8 cellular contexts compared by ENCODE assay signal in the genomic region with DNA sequence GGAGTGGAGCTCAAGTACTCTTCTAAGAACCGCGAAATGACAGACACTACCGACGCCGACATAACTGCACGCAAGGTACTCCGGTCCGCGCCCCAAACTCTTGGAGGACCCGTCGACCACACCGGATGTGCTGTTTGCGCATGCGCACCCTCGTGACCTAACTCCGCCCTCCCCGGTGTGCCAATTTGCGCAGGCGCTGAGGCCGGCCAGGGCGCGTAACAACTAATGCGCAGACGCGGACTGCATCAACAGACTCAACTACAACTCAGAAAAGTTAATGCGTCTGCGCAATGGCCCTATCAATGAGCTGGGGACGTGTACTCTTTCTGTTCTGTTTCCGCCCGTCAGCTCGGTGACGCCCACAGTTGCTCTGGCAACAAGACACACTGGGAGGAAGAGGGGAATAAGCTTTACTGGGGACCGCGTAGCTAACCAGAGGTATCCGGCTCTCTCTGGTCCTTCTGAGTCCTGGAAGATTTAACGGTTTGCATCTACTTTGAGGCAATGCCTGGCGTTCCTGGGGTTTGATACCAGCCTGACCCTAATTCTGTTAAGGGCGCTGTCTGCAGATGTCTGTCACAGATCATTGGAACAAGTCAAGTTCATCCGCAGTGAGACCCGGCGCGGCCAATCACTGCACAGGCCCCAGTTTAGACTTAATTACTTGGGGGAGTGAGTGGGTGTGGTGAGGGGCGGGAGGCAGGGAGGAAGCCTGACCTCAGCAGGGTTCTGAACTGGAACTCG.
DNase-seq lines count a peak whose midpoint lies in the region; ATAC-seq and FAIRE-seq lines count a peak whose summit lies in the region.

Gene DAD1 (minus strand): TSS at position 129 of the 744 bp plus-strand sequence. CDS start 67 bp downstream, at position 62.

- peak; percentile 83 for ATAC-seq in GM21367 (IDR thresholded peaks at IDR 0.05; ENCODE audit: unreplicated experiment)
- peak; percentile 92 for ATAC-seq in effector memory CD8-positive, alpha-beta T cell (replicated peaks)

- no peaks in the 10 kb centered on the region for H3K27me3 Mint-ChIP-seq in effector memory CD8-positive, alpha-beta T cell

- peaks cover 23% of the 10 kb centered on the region for H3K36me3 Mint-ChIP-seq in effector memory CD8-positive, alpha-beta T cell (ENCODE audit: insufficient read depth)

- DNase-seq in COLO829 (ENCODE audit: low spot score), result peak; percentile 100
- DNase-seq in HTR-8/SVneo (ENCODE audit: insufficient read length, low spot score), result peak; percentile 98
- DNase-seq in NOMO-1 treated with dmso at 0.1 percent for 144 hours (lab: John Stamatoyannopoulos, UW; ENCODE audit: unreplicated experiment), result peak; percentile 97
- peak; percentile 97 to 99 (median 99) for DNase-seq in activated CD8-positive, alpha-beta memory T cell treated with anti-CD3 and anti-CD28 coated beads for 48 hours (ENCODE audit: low read depth in 2 of 3, low spot score in 2 of 3)
- peak; percentile 99 to 100 (median 100) for DNase-seq in effector memory CD8-positive, alpha-beta T cell
- peak; percentile 100 for DNase-seq in medulla oblongata (ENCODE audit: extremely low spot score)
- peak; percentile 100 for DNase-seq in stimulated activated CD8-positive, alpha-beta memory T cell treated with anti-CD3 and anti-CD28 coated beads, Interleukin-12 subunit alpha, Interleukin-12 subunit beta, amount 100 ng/mL, for 1 hour (ENCODE audit: low read depth)

- peaks cover 34 to 39% of the 10 kb centered on the region in 2 donors for H3K4me1 Mint-ChIP-seq in effector memory CD8-positive, alpha-beta T cell (ENCODE audit: low read depth in 2 of 2)

- H3K9me3 Mint-ChIP-seq in effector memory CD8-positive, alpha-beta T cell, result no peaks in the 10 kb centered on the region

- H3K4me3 Mint-ChIP-seq in effector memory CD8-positive, alpha-beta T cell, result peak within 1 kb of the TSS; percentile 85 to 93

- FAIRE-seq in HTR-8/SVneo (lab: Jason Lieb, UNC), result peak; percentile 76

- peak within 1 kb of the TSS; percentile 99 to 100 for H3K27ac Mint-ChIP-seq in effector memory CD8-positive, alpha-beta T cell

Comparison
In these comparisons a context has a peak if more than half of its experiments do, and no peak if none do; other contexts are left out.
1. Peak in every context shown above with its lines: DNase-seq and ATAC-seq.